13 cellular contexts compared by ENCODE assay signal in genomic region chr20:22411568-22412450, GRCh38.
DNase-seq lines count a peak whose midpoint lies in the region; ATAC-seq and TF ChIP-seq lines count a peak whose summit lies in the region.
"Had no signal": no experiment of that assay in that cellular context is flagged by ENCODE, and none has a peak within 500 bp of the region (broad histone marks: within the 10 kb centered on the region; RNA-seq: fewer than 3 reads in every experiment).

No MANE protein-coding gene starts in this region.

- peaks cover 0 to 8% (median 2%) of the 10 kb centered on the region in 3 donors for H3K27me3 ChIP-seq in psoas muscle (ENCODE audit: insufficient read depth in 3 of 3, low read length in 2 of 3)
- H3K27me3 ChIP-seq: adrenal gland had no signal

- H3K4me1 ChIP-seq in psoas muscle: no peaks in the 10 kb centered on the region
- H3K4me1 ChIP-seq: adrenal gland, suprapubic skin had no signal

- WGBS in psoas muscle, 3 donors: 36 to 68% (median 40%) methylated on average over 13 of the region's 13 CpGs

- no peak for TF ChIP-seq CTCF in psoas muscle (IDR thresholded peaks at IDR 0.05)

- no peak overlapping the region for H3K27ac ChIP-seq in psoas muscle
- H3K27ac ChIP-seq: suprapubic skin had no signal

- H3K36me3 ChIP-seq in psoas muscle (ENCODE audit: insufficient read depth in 1 of 2, low read depth in 1 of 2): no peaks in the 10 kb centered on the region
- H3K36me3 ChIP-seq: adrenal gland, suprapubic skin had no signal

- DNase-seq in Caki2 (ENCODE audit: low read depth): peak; percentile 96
- DNase-seq in RPMI7951 (ENCODE audit: low read depth): peak; percentile 90
- peak; percentile 97 for DNase-seq in glomerular visceral epithelial cell (ENCODE audit: extremely low spot score)
- DNase-seq in psoas muscle: peak; percentile 40 to 56
- no peak for DNase-seq in COLO668 (lab: John Stamatoyannopoulos, UW; ENCODE audit: unreplicated experiment)
- DNase-seq in stimulated activated naive CD4-positive, alpha-beta T cell (lab: John Stamatoyannopoulos, UW): no peak
- DNase-seq: activated CD4-positive, alpha-beta memory T cell treated with anti-CD3 and anti-CD28 coated beads for 36 hours; NCI-H1417; RPMI8226 had no signal

- peak; percentile 32 to 69 (median 58) for ATAC-seq in psoas muscle
- ATAC-seq in GM18502 (IDR thresholded peaks at IDR 0.05; ENCODE audit: poor library complexity, unreplicated experiment): no peak
- no peak for ATAC-seq in HG03342 (IDR thresholded peaks at IDR 0.05; ENCODE audit: unreplicated experiment)

- no peaks in the 10 kb centered on the region for H3K9me3 ChIP-seq in psoas muscle
- H3K9me3 ChIP-seq: adrenal gland, suprapubic skin had no signal

- H3K4me3 ChIP-seq in psoas muscle: no peak overlapping the region
- H3K4me3 ChIP-seq: adrenal gland, suprapubic skin had no signal

- intact Hi-C loops in psoas muscle (cut with DNase I): no loop called here

- in situ Hi-C loops in Caki2 (cut with HindIII; ENCODE audit: low pct_unique_long_range_greater_than_20kb, low sequenced_read_pairs): no loop called here

Comparison
In these comparisons a context has a peak if more than half of its experiments do, and no peak if none do; other contexts are left out.
1. DNase-seq: peak in Caki2 (single experiment), RPMI7951 (single experiment), glomerular visceral epithelial cell (single experiment) and psoas muscle (2 of 2); none in COLO668 (single experiment) and stimulated activated naive CD4-positive, alpha-beta T cell (0 of 6).
2. ATAC-seq: peak in psoas muscle (4 of 4); none in GM18502 (single experiment) and HG03342 (single experiment).